Comparison of ENCODE assay signal across 8 cellular contexts in genomic region chr2:9554841-9555337, GRCh38. TPM values are rescaled to one million over a fixed set of nuclear protein-coding genes. Genes with fewer than 3 reads are reported as not detected.
A peak's percentile ranks its signal among the peaks of the same experiment; 100 is the strongest.
DNase-seq lines count a peak whose midpoint lies in the region; ATAC-seq, FAIRE-seq and TF ChIP-seq lines count a peak whose summit lies in the region.

No MANE protein-coding gene starts in this region.

- TF ChIP-seq EP300 in GM12878 (IDR thresholded peaks at IDR 0.05; ENCODE audit: borderline replicate concordance in 1 of 2, control insufficient read depth in 1 of 2, low read depth in 2 of 2, low read length in 2 of 2): no peak

- peak overlapping the region; percentile 92 for H3K4me2 ChIP-seq in GM12878 (ENCODE audit: control insufficient read depth, insufficient read depth)

- BruUV-seq in GM12878 (replicated peaks; lab: Mats Ljungman, UMichigan): TSS peak; percentile 69

- H4K20me1 ChIP-seq in GM12878 (ENCODE audit: control insufficient read depth, insufficient read depth): no peaks in the 10 kb centered on the region

- H3K4me3 ChIP-seq in BE2C (ENCODE audit: low read depth, low read length): peak overlapping the region; percentile 94
- peak overlapping the region; percentile 99 for H3K4me3 ChIP-seq in GM12878
- H3K4me3 ChIP-seq in iPS-20b (ENCODE audit: low read length): peak overlapping the region; percentile 92
- peak overlapping the region; percentile 75 to 90 (median 84) for H3K4me3 ChIP-seq in spleen

- H3K27me3 ChIP-seq in BE2C: no peaks in the 10 kb centered on the region
- no peaks in the 10 kb centered on the region for H3K27me3 ChIP-seq in GM12878 (replicated peaks in 1 of 2; ENCODE audit: control insufficient read depth in 2 of 2, insufficient read depth in 2 of 2, low read length in 1 of 2)
- H3K27me3 ChIP-seq in iPS-20b (ENCODE audit: insufficient read depth, low read length): no peaks in the 10 kb centered on the region
- no peaks in the 10 kb centered on the region for H3K27me3 ChIP-seq in spleen (replicated peaks in 1 of 7)

- RAD21 ChIA-PET in GM12878 (lab: Charles Lee; ENCODE audit: unreplicated experiment): interaction anchor here (1.6 to 5.8 kb wide), 7 partner anchors 12 to 288 kb away, joined by 4 to 54 read pairs (median 14); partner anchors contain the start of genes IAH1, TAF1B and YWHAQ

- WGBS in GM12878 (ENCODE audit: insufficient coverage, insufficient replicate concordance, low lambda C conversion rate, missing lambda C conversion rate): 1% methylated on average over 11 of the region's 11 CpGs
- 0 to 1% (median 1%) methylated on average over 11 of the region's 11 CpGs for WGBS in spleen, 5 donors

- TF ChIP-seq RAD21 in GM12878 (IDR thresholded peaks at IDR 0.05; ENCODE audit: insufficient read depth, low read depth, low read length): no peak

- peaks cover 6% of the 10 kb centered on the region; the same call in 1 of the 2 replicates for H3K4me1 ChIP-seq in BE2C
- peaks cover 20% of the 10 kb centered on the region for H3K4me1 ChIP-seq in GM12878 (ENCODE audit: control insufficient read depth, insufficient read depth, low read length)
- H3K4me1 ChIP-seq in iPS-20b (ENCODE audit: insufficient read depth, low read length): peaks cover 15% of the 10 kb centered on the region
- peaks cover 35 to 73% (median 64%) of the 10 kb centered on the region in 6 donors for H3K4me1 ChIP-seq in spleen

- DNase-seq in BE2C (no peak), HK-2 (ENCODE audit: unreplicated experiment) (peak; percentile 45), SIG-M5 treated with dmso at 0.1 percent for 504 hours (lab: John Stamatoyannopoulos, UW; ENCODE audit: unreplicated experiment) (peak; percentile 70), GM12878 (ENCODE audit: low read depth, low spot score) (no peak), spleen (no peak)

- H3K9me3 ChIP-seq in BE2C (no peaks in the 10 kb centered on the region), GM12878 (replicated peaks; ENCODE audit: control insufficient read depth, insufficient read depth, low read length) (no peaks in the 10 kb centered on the region), iPS-20b (ENCODE audit: insufficient read depth, low read depth, low read length) (no peaks in the 10 kb centered on the region), spleen (no peaks in the 10 kb centered on the region)

- no peaks in the 10 kb centered on the region; the same call in 1 of the 2 replicates for H3K36me3 ChIP-seq in BE2C
- no peaks in the 10 kb centered on the region for H3K36me3 ChIP-seq in GM12878 (ENCODE audit: control insufficient read depth in 2 of 2, insufficient read depth in 2 of 2, low read length in 1 of 2)
- H3K36me3 ChIP-seq in iPS-20b (ENCODE audit: insufficient read depth, low read depth, low read length): no peaks in the 10 kb centered on the region
- H3K36me3 ChIP-seq in spleen: no peaks in the 10 kb centered on the region

- TF ChIP-seq CTCF in BE2C (IDR thresholded peaks at IDR 0.05; ENCODE audit: low read depth, low read length): no peak
- TF ChIP-seq CTCF in GM12878 (IDR thresholded peaks at IDR 0.05 in 2 of 3, conservative IDR thresholded peaks at IDR 0.05 in 1 of 3; ENCODE audit: control insufficient read depth in 2 of 3, extremely low read depth in 1 of 3, insufficient read depth in 1 of 3, low read depth in 3 of 3, low read length in 3 of 3): no peak
- no peak for TF ChIP-seq CTCF in spleen (IDR thresholded peaks at IDR 0.05 in 8 of 11, conservative IDR thresholded peaks at IDR 0.05 in 3 of 11)

- H2AFZ ChIP-seq in GM12878 (ENCODE audit: control insufficient read depth, low read depth, low read length): peak overlapping the region; percentile 66; the same call in 1 of the 2 replicates

- POLR2A ChIA-PET in GM12878 (lab: Charles Lee): interaction anchor here (1.1 to 6.4 kb wide), 9 partner anchors 9 to 132 kb away, joined by 3 to 64 read pairs (median 9); partner anchors contain the start of genes CPSF3, ITGB1BP1 and YWHAQ

- H3K9ac ChIP-seq in GM12878 (ENCODE audit: control insufficient read depth, insufficient read depth, low read length) (peak overlapping the region; percentile 87), iPS-20b (ENCODE audit: low read depth, low read length) (peak overlapping the region; percentile 88)

- CTCF ChIA-PET in GM12878 (lab: Yijun Ruan, JAX): interaction anchor here (0.9 to 3.4 kb wide), 9 partner anchors 9 to 245 kb away, joined by 3 to 27 read pairs (median 9); partner anchors contain the start of gene IAH1

- ATAC-seq in GM12878 (peak; percentile 7), HG02884 (IDR thresholded peaks at IDR 0.05; ENCODE audit: unreplicated experiment) (no peak), GM18909 (IDR thresholded peaks at IDR 0.05; ENCODE audit: poor library complexity, unreplicated experiment) (no peak)

- intact Hi-C loops in GM12878 (cut with micrococcal nuclease; ENCODE audit: unreplicated experiment): loop anchor here (2.0 to 5.0 kb wide), 4 partner anchors 16 to 133 kb away; partner anchors contain the start of genes CPSF3 and ITGB1BP1
- intact Hi-C loops in spleen (cut with DNase I; ENCODE audit: low total_unique reads): no loop called here

- FAIRE-seq in GM12878 (lab: Jason Lieb, UNC): no peak

- peaks cover 68% of the 10 kb centered on the region for H3K79me2 ChIP-seq in GM12878 (ENCODE audit: control insufficient read depth, insufficient read depth, low read length)

- peak overlapping the region; percentile 87 for H3K27ac ChIP-seq in GM12878 (ENCODE audit: control insufficient read depth, insufficient read depth)
- peak overlapping the region; percentile 85 for H3K27ac ChIP-seq in iPS-20b (ENCODE audit: low read length)
- peak overlapping the region; percentile 87 to 99 (median 98) for H3K27ac ChIP-seq in spleen

- in situ Hi-C loops in GM12878 (cut with MboI): no loop called here

- no peak for TF ChIP-seq POLR2A in GM12878 (IDR thresholded peaks at IDR 0.05; ENCODE audit: low read depth, low read length)
- TF ChIP-seq POLR2A in spleen (IDR thresholded peaks at IDR 0.05): no peak

- SMC1A ChIA-PET in GM12878 (lab: Charles Lee; ENCODE audit: uncharacterized antibody, unreplicated experiment): interaction anchor here (0.8 to 10.3 kb wide), 11 partner anchors 9 to 215 kb away, joined by 3 to 152 read pairs (median 4); no protein-coding TSS in a partner anchor

TF ChIP-seq in GM12878, 131 proteins besides CTCF, POLR2A, EP300 and RAD21:
- TF ChIP-seq, protein P1, sequence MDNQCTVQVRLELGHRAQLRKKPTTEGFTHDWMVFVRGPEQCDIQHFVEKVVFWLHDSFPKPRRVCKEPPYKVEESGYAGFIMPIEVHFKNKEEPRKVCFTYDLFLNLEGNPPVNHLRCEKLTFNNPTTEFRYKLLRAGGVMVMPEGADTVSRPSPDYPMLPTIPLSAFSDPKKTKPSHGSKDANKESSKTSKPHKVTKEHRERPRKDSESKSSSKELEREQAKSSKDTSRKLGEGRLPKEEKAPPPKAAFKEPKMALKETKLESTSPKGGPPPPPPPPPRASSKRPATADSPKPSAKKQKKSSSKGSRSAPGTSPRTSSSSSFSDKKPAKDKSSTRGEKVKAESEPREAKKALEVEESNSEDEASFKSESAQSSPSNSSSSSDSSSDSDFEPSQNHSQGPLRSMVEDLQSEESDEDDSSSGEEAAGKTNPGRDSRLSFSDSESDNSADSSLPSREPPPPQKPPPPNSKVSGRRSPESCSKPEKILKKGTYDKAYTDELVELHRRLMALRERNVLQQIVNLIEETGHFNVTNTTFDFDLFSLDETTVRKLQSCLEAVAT (IDR thresholded peaks at IDR 0.05): 0 out of 2 replicates have a peak, but pooled peaks have one; percentile 77
- TF ChIP-seq TCF12 (IDR thresholded peaks at IDR 0.05; ENCODE audit: low read depth, low read length) (no peak), NBN (IDR thresholded peaks at IDR 0.05) (0 out of 2 replicates have a peak, but pooled peaks have one; percentile 43), GATAD2B (conservative IDR thresholded peaks at IDR 0.05; ENCODE audit: low read depth) (no peak), BHLHE40 (IDR thresholded peaks at IDR 0.05; ENCODE audit: borderline replicate concordance in 1 of 2, low read depth in 2 of 2, low read length in 1 of 2) (peak in 1 of 2 experiments; percentile 33; a peak in 1 of 4 replicates), SIN3A (IDR thresholded peaks at IDR 0.05; ENCODE audit: low read depth, low read length) (0 out of 2 replicates have a peak, but pooled peaks have one; percentile 18)

RNA-seq across cellular contexts. Expression of gene ADAM17, which starts 0.7 kb away (rescaled TPM):
- 46.9 TPM for polyA plus RNA-seq in BE2C (2012; ENCODE audit: insufficient read depth, insufficient read length, low read depth)
- 102 and 104 TPM in 2 replicates for total RNA-seq in GM12878 (2013; cell fraction: nucleolus; rRNA removed)
- total RNA-seq in GM12878 (2014; rRNA removed) (17.3 and 17.7 TPM in 2 replicates), GM12878 (2014; rRNA removed; fragmentation: Illumina TruSeq; extraction: Trizol) (18.5 and 19.2 TPM in 2 replicates), GM12878 (2021) (16.4 and 18.9 TPM in 2 replicates), spleen (10 to 100 TPM; 27.4 to 54.0 (median 44.4) TPM)
- polyA plus RNA-seq in GM12878 (2011; ENCODE audit: low read depth): 13.1 TPM
- polyA plus RNA-seq in GM12878 (2011; rRNA removed) (8.1 and 9.9 TPM in 2 replicates), GM12878 (2014; fragmentation: Illumina TruSeq; extraction: Trizol) (12.0 and 13.3 TPM in 2 replicates), GM12878 (2014; fragmentation: Nextera tagmentation; extraction: Ambion mirVana) (1 to 10 TPM; 2.3 to 3.4 TPM), GM12878 (2014; rRNA removed) (9.4 and 10.1 TPM in 2 replicates), GM12878 (2016; fragmentation: Nextera tagmentation; extraction: Ambion mirVana) (10 to 100 TPM; 14.9 to 15.9 TPM), spleen (10 to 100 TPM in 1 of 3 donors, 1 to 10 TPM in 2; 9.4 to 10.6 (median 9.4) TPM)
- 4.2 and 4.3 TPM in 2 replicates for polyA plus RNA-seq in GM12878 (2011; cell fraction: cytosol; rRNA removed)
- polyA plus RNA-seq in GM12878 (2011; cell fraction: nucleus; rRNA removed): 11.5 and 11.9 TPM in 2 replicates
- 12.2 and 14.0 TPM in 2 replicates for polyA plus RNA-seq in GM12878 (2012)
- 20.0 and 21.9 TPM in 2 replicates for polyA minus RNA-seq in GM12878 (2011; rRNA and poly(A)+ RNA removed)
- polyA minus RNA-seq in GM12878 (2011; cell fraction: cytosol; rRNA and poly(A)+ RNA removed): 4.8 and 7.0 TPM in 2 replicates
- polyA minus RNA-seq in GM12878 (2011; cell fraction: nucleus; rRNA and poly(A)+ RNA removed): 12.8 and 24.0 TPM in 2 replicates

Comparison
In these comparisons a context has a peak if more than half of its experiments do, and no peak if none do; other contexts are left out.
1. DNase-seq: peak in HK-2 (single experiment) and SIG-M5 treated with dmso at 0.1 percent for 504 hours (single experiment); none in BE2C (single experiment), GM12878 (single experiment) and spleen (single experiment).
2. Peak in every context shown above with its lines, with median percentiles within 50 percentile points of each other: H3K4me3 ChIP-seq and H3K27ac ChIP-seq.